24 cellular contexts compared by ENCODE assay signal in the genomic region with DNA sequence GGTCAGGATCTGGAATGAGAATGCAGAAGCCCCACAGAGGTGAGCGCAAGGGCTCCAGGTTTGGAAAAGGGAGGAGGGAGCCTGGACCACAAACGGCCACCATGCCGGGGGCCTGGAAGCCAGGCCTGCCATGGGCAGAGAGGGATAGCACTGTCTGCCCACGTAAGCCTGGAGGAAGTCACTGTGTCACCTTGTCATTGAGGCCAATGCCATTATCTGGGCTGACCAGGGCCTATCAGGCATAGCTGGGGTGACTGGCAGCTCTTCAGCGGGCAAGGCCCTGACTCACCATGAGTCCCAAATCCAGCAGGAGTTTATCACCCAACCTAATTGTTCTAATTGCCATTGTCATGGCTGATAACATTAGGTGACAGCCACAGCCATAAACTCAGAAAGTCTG.
"Had no signal": no experiment of that assay in that cellular context is flagged by ENCODE, and none has a peak within 500 bp of the region (broad histone marks: within the 10 kb centered on the region; RNA-seq: fewer than 3 reads in every experiment).

No MANE protein-coding gene starts in this region.

- ATAC-seq: left lobe of liver; lower lobe of right lung; mucosa of descending colon; natural killer cell treated with Interleukin-12 subunit alpha and Interleukin-12 subunit beta and Interleukin-15 and Interleukin-18, amount 100 ng/mL, for 72 hours; pancreas; sciatic nerve; stimulated activated effector memory CD8-positive, alpha-beta T cell treated with anti-CD3 and anti-CD28 coated beads, Interleukin-12 subunit alpha, Interleukin-12 subunit beta, amount 100 ng/mL, for 72 hours had no signal

- H3K4me1 ChIP-seq: colonic mucosa, esophagus squamous epithelium, lower lobe of right lung, pancreas, thyroid gland had no signal

- H3K27me3 ChIP-seq: colonic mucosa, pancreas, thyroid gland had no signal

- H3K4me2 ChIP-seq: hepatocyte had no signal

- H3K36me3 ChIP-seq: colonic mucosa, esophagus squamous epithelium, lower lobe of right lung, neutrophil, pancreas, stomach, thyroid gland had no signal

- H3K79me2 ChIP-seq: hepatocyte had no signal

- DNase-seq: central memory CD4-positive, alpha-beta T cell; colonic mucosa; effector CD8-positive, alpha-beta T cell; erythroblast; esophagus squamous epithelium; foreskin melanocyte; kidney; lower lobe of right lung; mucosa of descending colon; naive B cell; pancreas; retina; stimulated activated CD4-positive, alpha-beta T cell treated with anti-CD3 and anti-CD28 coated beads, Interleukin-2, amount 100 ng/mL, for 24 hours; stimulated activated CD4-positive, alpha-beta T cell treated with anti-CD3 and anti-CD28 coated beads, Interleukin-4, amount 100 ng/mL, for 24 hours; stimulated activated naive CD4-positive, alpha-beta T cell treated with Interleukin-2 at 50 U/mL for 16 hours; stomach; thyroid gland; trophoblast cell had no signal

- H3K4me3 ChIP-seq: colonic mucosa, esophagus squamous epithelium, hepatocyte, lower lobe of right lung, mucosa of descending colon, pancreas, stomach, thyroid gland had no signal

- H3K27ac ChIP-seq: colonic mucosa, esophagus squamous epithelium, hepatocyte, lower lobe of right lung, neutrophil, pancreas, stomach, thyroid gland had no signal

- H3K9me3 ChIP-seq: colonic mucosa, esophagus squamous epithelium, lower lobe of right lung, mucosa of descending colon, neutrophil, pancreas, stomach, thyroid gland had no signal
